1 cellular context compared by ENCODE assay signal in the genomic region with DNA sequence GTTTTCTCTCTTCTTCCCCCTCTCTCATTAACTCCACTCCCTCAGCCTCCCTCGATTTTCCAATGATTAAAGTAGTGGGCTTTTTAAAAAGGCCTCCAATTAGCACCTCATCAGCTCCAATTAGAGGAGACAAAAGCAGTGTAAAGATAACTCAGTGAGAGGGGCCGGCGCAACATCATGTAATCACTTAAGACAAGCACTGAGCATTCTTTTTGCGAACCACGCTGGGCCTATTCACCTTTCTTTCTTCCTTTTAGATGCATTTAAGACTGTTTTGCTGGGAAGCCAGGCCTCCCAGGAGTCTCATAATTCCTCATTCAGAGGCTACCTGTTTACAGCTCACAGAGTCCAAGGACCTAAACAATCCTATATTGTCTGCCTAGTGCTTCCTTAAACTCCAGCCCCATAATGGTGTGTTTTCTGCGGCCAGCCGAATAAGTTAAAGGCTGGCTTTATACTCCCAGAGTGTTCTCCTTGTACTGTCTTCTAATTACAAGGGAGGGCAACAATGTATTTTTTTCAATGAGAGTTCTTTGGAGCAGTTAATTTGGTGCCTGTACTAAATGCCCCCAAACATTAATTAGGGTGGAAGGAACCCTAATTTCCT.
TF ChIP-seq lines count a peak whose summit lies in the region.

No MANE protein-coding gene starts in this region.

TF ChIP-seq in HepG2, 621 proteins besides CTCF, POLR2A, EP300 and RAD21 (continued from another document):
- TF ChIP-seq, protein P1, sequence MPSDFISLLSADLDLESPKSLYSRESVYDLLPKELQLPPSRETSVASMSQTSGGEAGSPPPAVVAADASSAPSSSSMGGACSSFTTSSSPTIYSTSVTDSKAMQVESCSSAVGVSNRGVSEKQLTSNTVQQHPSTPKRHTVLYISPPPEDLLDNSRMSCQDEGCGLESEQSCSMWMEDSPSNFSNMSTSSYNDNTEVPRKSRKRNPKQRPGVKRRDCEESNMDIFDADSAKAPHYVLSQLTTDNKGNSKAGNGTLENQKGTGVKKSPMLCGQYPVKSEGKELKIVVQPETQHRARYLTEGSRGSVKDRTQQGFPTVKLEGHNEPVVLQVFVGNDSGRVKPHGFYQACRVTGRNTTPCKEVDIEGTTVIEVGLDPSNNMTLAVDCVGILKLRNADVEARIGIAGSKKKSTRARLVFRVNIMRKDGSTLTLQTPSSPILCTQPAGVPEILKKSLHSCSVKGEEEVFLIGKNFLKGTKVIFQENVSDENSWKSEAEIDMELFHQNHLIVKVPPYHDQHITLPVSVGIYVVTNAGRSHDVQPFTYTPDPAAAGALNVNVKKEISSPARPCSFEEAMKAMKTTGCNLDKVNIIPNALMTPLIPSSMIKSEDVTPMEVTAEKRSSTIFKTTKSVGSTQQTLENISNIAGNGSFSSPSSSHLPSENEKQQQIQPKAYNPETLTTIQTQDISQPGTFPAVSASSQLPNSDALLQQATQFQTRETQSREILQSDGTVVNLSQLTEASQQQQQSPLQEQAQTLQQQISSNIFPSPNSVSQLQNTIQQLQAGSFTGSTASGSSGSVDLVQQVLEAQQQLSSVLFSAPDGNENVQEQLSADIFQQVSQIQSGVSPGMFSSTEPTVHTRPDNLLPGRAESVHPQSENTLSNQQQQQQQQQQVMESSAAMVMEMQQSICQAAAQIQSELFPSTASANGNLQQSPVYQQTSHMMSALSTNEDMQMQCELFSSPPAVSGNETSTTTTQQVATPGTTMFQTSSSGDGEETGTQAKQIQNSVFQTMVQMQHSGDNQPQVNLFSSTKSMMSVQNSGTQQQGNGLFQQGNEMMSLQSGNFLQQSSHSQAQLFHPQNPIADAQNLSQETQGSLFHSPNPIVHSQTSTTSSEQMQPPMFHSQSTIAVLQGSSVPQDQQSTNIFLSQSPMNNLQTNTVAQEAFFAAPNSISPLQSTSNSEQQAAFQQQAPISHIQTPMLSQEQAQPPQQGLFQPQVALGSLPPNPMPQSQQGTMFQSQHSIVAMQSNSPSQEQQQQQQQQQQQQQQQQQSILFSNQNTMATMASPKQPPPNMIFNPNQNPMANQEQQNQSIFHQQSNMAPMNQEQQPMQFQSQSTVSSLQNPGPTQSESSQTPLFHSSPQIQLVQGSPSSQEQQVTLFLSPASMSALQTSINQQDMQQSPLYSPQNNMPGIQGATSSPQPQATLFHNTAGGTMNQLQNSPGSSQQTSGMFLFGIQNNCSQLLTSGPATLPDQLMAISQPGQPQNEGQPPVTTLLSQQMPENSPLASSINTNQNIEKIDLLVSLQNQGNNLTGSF (CRISPR knock-in tag; IDR thresholded peaks at IDR 0.05) = no peak
- TF ChIP-seq ZNF687 (CRISPR knock-in tag; IDR thresholded peaks at IDR 0.05) (no peak), SYNCRIP (IDR thresholded peaks at IDR 0.05; ENCODE audit: insufficient read depth, low read depth, low read length) (no peak), ZNF431 (CRISPR knock-in tag; IDR thresholded peaks at IDR 0.05; ENCODE audit: borderline replicate concordance, low read depth) (no peak), CERS6 (CRISPR knock-in tag; IDR thresholded peaks at IDR 0.05) (no peak), MXD3 (CRISPR knock-in tag; IDR thresholded peaks at IDR 0.05) (no peak), EED (CRISPR knock-in tag; IDR thresholded peaks at IDR 0.05) (no peak)
TF ChIP-seq in HepG2: peak in this region for 0.
